In genomic region chr1:16099412-16099811, GRCh38 we compare ENCODE assay signal across 31 cellular contexts. TPM values are rescaled to one million over a fixed set of nuclear protein-coding genes. Genes with fewer than 3 reads are reported as not detected.
"Had no signal": no experiment of that assay in that cellular context is flagged by ENCODE, and none has a peak within 500 bp of the region (broad histone marks: within the 10 kb centered on the region; RNA-seq: fewer than 3 reads in every experiment).

No MANE protein-coding gene starts in this region.

- H3K4me3 ChIP-seq: neural progenitor cell, ovary, pancreas, prostate gland, psoas muscle, right atrium auricular region, sigmoid colon, skin epidermis, smooth muscle cell, spleen had no signal

- H3K36me3 ChIP-seq: neural progenitor cell, neutrophil, ovary, pancreas, prostate gland, right atrium auricular region, sigmoid colon, spleen had no signal

- ATAC-seq: naive thymus-derived CD4-positive, alpha-beta T cell; naive thymus-derived CD8-positive, alpha-beta T cell; natural killer cell; natural killer cell treated with Interleukin-12 subunit alpha and Interleukin-12 subunit beta and Interleukin-15 and Interleukin-18, amount 100 ng/mL, for 72 hours; pancreas; psoas muscle; right cardiac atrium; sciatic nerve had no signal

- H3K27ac ChIP-seq: neural progenitor cell, neutrophil, ovary, pancreas, parathyroid adenoma, prostate gland, psoas muscle, right atrium auricular region, sigmoid colon, skin epidermis, spleen had no signal

- FAIRE-seq: pancreas, small intestine had no signal

- H3K9me3 ChIP-seq: neutrophil, ovary, pancreas, prostate gland, psoas muscle, right atrium auricular region, sigmoid colon had no signal

- H3K4me2 ChIP-seq: neural progenitor cell, smooth muscle cell had no signal

- H2AFZ ChIP-seq: neural progenitor cell, parathyroid adenoma had no signal

- H3K79me2 ChIP-seq: parathyroid adenoma had no signal

- H3K9ac ChIP-seq: neural progenitor cell, parathyroid adenoma had no signal

- H3K27me3 ChIP-seq: ovary, pancreas, right atrium auricular region, sigmoid colon had no signal

- H3K4me1 ChIP-seq: parathyroid adenoma, prostate gland, psoas muscle, right atrium auricular region, sigmoid colon, spleen had no signal

- DNase-seq: naive thymus-derived CD4-positive, alpha-beta T cell; naive thymus-derived CD8-positive, alpha-beta T cell; natural killer cell; nephron progenitor cell; nucleus accumbens; occipital lobe; ovary; psoas muscle; retina; right cardiac atrium; sigmoid colon; small intestine; spleen; stimulated activated CD4-positive, alpha-beta T cell treated with anti-CD3 and anti-CD28 coated beads, Interleukin-12 subunit alpha, Interleukin-12 subunit beta, amount 100 ng/mL, for 4 hours; stimulated activated CD4-positive, alpha-beta T cell treated with anti-CD3 and anti-CD28 coated beads, Interleukin-15, amount 100 ng/mL, for 24 hours; stimulated activated CD4-positive, alpha-beta T cell treated with anti-CD3 and anti-CD28 coated beads, Interleukin-1b, Interleukin-23, amount 100 ng/mL, for 48 hours; stimulated activated CD4-positive, alpha-beta T cell treated with anti-CD3 and anti-CD28 coated beads, Interleukin-2, amount 100 ng/mL, for 24 hours had no signal

RNA-seq across cellular contexts. Expression of gene FAM131C, which starts 26.0 kb away (rescaled TPM):
- total RNA-seq: naive thymus-derived CD8-positive, alpha-beta T cell; natural killer cell; natural killer cell treated with Interleukin-12 subunit alpha and Interleukin-12 subunit beta and Interleukin-15 and Interleukin-18, amount 100 ng/mL, for 72 hours; omental fat pad; prostate gland; psoas muscle; sciatic nerve; skeletal muscle tissue had no signal
- polyA plus RNA-seq: naive thymus-derived CD4-positive, alpha-beta T cell; naive thymus-derived CD8-positive, alpha-beta T cell had no signal

RNA-seq across cellular contexts. Expression of gene CLCNKB, which starts 55.8 kb away (rescaled TPM):
- total RNA-seq: naive thymus-derived CD4-positive, alpha-beta T cell; naive thymus-derived CD8-positive, alpha-beta T cell; natural killer cell; natural killer cell treated with Interleukin-12 subunit alpha and Interleukin-12 subunit beta and Interleukin-15 and Interleukin-18, amount 100 ng/mL, for 72 hours; osteocyte; skeletal muscle tissue had no signal
- polyA plus RNA-seq: naive thymus-derived CD4-positive, alpha-beta T cell; naive thymus-derived CD8-positive, alpha-beta T cell; neural cell had no signal

RNA-seq across cellular contexts. Expression of gene EPHA2, which starts 56.5 kb away (rescaled TPM):
- total RNA-seq: naive thymus-derived CD8-positive, alpha-beta T cell; natural killer cell treated with Interleukin-12 subunit alpha and Interleukin-12 subunit beta and Interleukin-15 and Interleukin-18, amount 100 ng/mL, for 72 hours had no signal
- polyA plus RNA-seq: naive thymus-derived CD8-positive, alpha-beta T cell had no signal
